Comparison of ENCODE assay signal across 24 cellular contexts in genomic region chr12:78328524-78328923, GRCh38.
DNase-seq lines count a peak whose midpoint lies in the region; ATAC-seq lines count a peak whose summit lies in the region.
"Had no signal": no experiment of that assay in that cellular context is flagged by ENCODE, and none has a peak within 500 bp of the region (broad histone marks: within the 10 kb centered on the region; RNA-seq: fewer than 3 reads in every experiment).

No MANE protein-coding gene starts in this region.

- DNase-seq in NCI-H146 (lab: John Stamatoyannopoulos, UW) (peak; percentile 31), NCI-H146 treated with DMSO at 0.1 percent for 48 hours (lab: John Stamatoyannopoulos, UW; ENCODE audit: unreplicated experiment) (no peak), OCI-M2 (lab: John Stamatoyannopoulos, UW; ENCODE audit: unreplicated experiment) (no peak)
- DNase-seq in activated naive CD4-positive, alpha-beta T cell treated with anti-CD3 and anti-CD28 coated beads, Interleukin-2, amount 50 U/mL, for 16 hours, result no peak
- DNase-seq in activated naive CD4-positive, alpha-beta T cell treated with anti-CD3 and anti-CD28 coated beads, Interleukin-2, amount 10 ng/mL, durations not matched to agents 7 days and 5 days, result no peak
- DNase-seq in stimulated activated CD8-positive, alpha-beta memory T cell treated with anti-CD3 and anti-CD28 coated beads, Interleukin-4, amount 100 ng/mL, for 48 hours, result no peak
- DNase-seq: C1 segment of cervical spinal cord; CD8-positive, alpha-beta T cell; DMS153; GM23248; H9; IMR-90; MV-4-11; NCI-H1694 treated with DMSO at 0.1 percent for 48 hours; NCI-H2081 treated with DMSO at 0.1 percent for 48 hours; NCI-H2171 treated with DMSO at 0.1 percent for 48 hours; NCI-H524 treated with DMSO at 0.1 percent for 48 hours; PC-3; RPMI8226; SHP77; T1000 had no signal

- H3K36me3 Mint-ChIP-seq in activated naive CD4-positive, alpha-beta T cell treated with anti-CD3 and anti-CD28 coated beads, Interleukin-2, amount 10 ng/mL, durations not matched to agents 7 days and 5 days, result no peaks in the 10 kb centered on the region
- H3K36me3 Mint-ChIP-seq: CD8-positive, alpha-beta T cell had no signal

- H3K4me1 Mint-ChIP-seq in activated naive CD4-positive, alpha-beta T cell treated with anti-CD3 and anti-CD28 coated beads, Interleukin-2, amount 10 ng/mL, durations not matched to agents 7 days and 5 days, result no peaks in the 10 kb centered on the region

- peaks cover 2% of the 10 kb centered on the region for H3K9me3 Mint-ChIP-seq in activated naive CD4-positive, alpha-beta T cell treated with anti-CD3 and anti-CD28 coated beads, Interleukin-2, amount 10 ng/mL, durations not matched to agents 7 days and 5 days
- H3K9me3 Mint-ChIP-seq: H9 had no signal

- CTCF ChIA-PET in activated naive CD4-positive, alpha-beta T cell treated with anti-CD3 and anti-CD28 coated beads, Interleukin-2, amount 10 ng/mL, durations not matched to agents 7 days and 5 days (lab: Charles Lee), result no interaction called here

- ATAC-seq in HG02870 (IDR thresholded peaks at IDR 0.05; ENCODE audit: unreplicated experiment) (peak; percentile 50), HG03565 (IDR thresholded peaks at IDR 0.05; ENCODE audit: unreplicated experiment) (peak; percentile 46)
- ATAC-seq: CD8-positive, alpha-beta T cell; PC-3 had no signal

- no peak overlapping the region for H3K27ac Mint-ChIP-seq in activated naive CD4-positive, alpha-beta T cell treated with anti-CD3 and anti-CD28 coated beads, Interleukin-2, amount 10 ng/mL, durations not matched to agents 7 days and 5 days
- H3K27ac Mint-ChIP-seq: CD8-positive, alpha-beta T cell; H9; T-helper 1 cell treated with Interleukin-12 subunit alpha and Interleukin-12 subunit beta and Interleukin-4 antibody, amounts not matched to agents 30 μg/mL and 1 μg/mL, for 36 hours had no signal

- no peak overlapping the region for H3K4me3 Mint-ChIP-seq in activated naive CD4-positive, alpha-beta T cell treated with anti-CD3 and anti-CD28 coated beads, Interleukin-2, amount 10 ng/mL, durations not matched to agents 7 days and 5 days
- H3K4me3 Mint-ChIP-seq: CD8-positive, alpha-beta T cell; H9; T-helper 1 cell treated with Interleukin-12 subunit alpha and Interleukin-12 subunit beta and Interleukin-4 antibody, amounts not matched to agents 30 μg/mL and 1 μg/mL, for 36 hours had no signal

- no peaks in the 10 kb centered on the region for H3K27me3 Mint-ChIP-seq in activated naive CD4-positive, alpha-beta T cell treated with anti-CD3 and anti-CD28 coated beads, Interleukin-2, amount 10 ng/mL, durations not matched to agents 7 days and 5 days
